ENCODE assay signal across 10 cellular contexts in genomic region chr6:144062757-144063156, GRCh38. TPM values are rescaled to one million over a fixed set of nuclear protein-coding genes. Genes with fewer than 3 reads are reported as not detected.
DNase-seq lines count a peak whose midpoint lies in the region; ATAC-seq and TF ChIP-seq lines count a peak whose summit lies in the region.
"Had no signal": no experiment of that assay in that cellular context is flagged by ENCODE, and none has a peak within 500 bp of the region (broad histone marks: within the 10 kb centered on the region; RNA-seq: fewer than 3 reads in every experiment).

No MANE protein-coding gene starts in this region.

- H4K20me1 ChIP-seq in SU-DHL-6 (ENCODE audit: low read depth, low read length): no peaks in the 10 kb centered on the region

- H3K4me1 ChIP-seq in subcutaneous abdominal adipose tissue (ENCODE audit: control insufficient read depth in 5 of 5, insufficient read depth in 5 of 5, low read length in 5 of 5): peaks cover 6 to 28% (median 20%) of the 10 kb centered on the region in 5 donors
- H3K4me1 ChIP-seq: BE2C had no signal

- no peaks in the 10 kb centered on the region for H3K27me3 ChIP-seq in SU-DHL-6 (ENCODE audit: low read length)
- peaks cover 0 to 8% (median 2%) of the 10 kb centered on the region in 5 donors for H3K27me3 ChIP-seq in subcutaneous abdominal adipose tissue (ENCODE audit: control insufficient read depth in 5 of 5, insufficient read depth in 4 of 5, low read length in 5 of 5)
- H3K27me3 ChIP-seq: ascending aorta had no signal

- H3K36me3 ChIP-seq in SU-DHL-6 (ENCODE audit: low read length) (no peaks in the 10 kb centered on the region), subcutaneous abdominal adipose tissue (ENCODE audit: control insufficient read depth in 5 of 5, insufficient read depth in 5 of 5, low read length in 5 of 5) (no peaks in the 10 kb centered on the region)
- H3K36me3 ChIP-seq: ascending aorta, BE2C had no signal

- peak overlapping the region; percentile 91 to 97 for H3K4me3 Mint-ChIP-seq in activated T-cell treated with anti-CD3 and anti-CD28 coated beads, Interleukin-2, amount 50 U/mL, for 72 hours

- H3K4me1 Mint-ChIP-seq in activated T-cell treated with anti-CD3 and anti-CD28 coated beads, Interleukin-2, amount 50 U/mL, for 72 hours (ENCODE audit: low read depth): peaks cover 48% of the 10 kb centered on the region

- no peaks in the 10 kb centered on the region for H3F3A ChIP-seq in SU-DHL-6 (ENCODE audit: insufficient read depth)

- peaks cover 1 to 3% of the 10 kb centered on the region in 2 donors for H3K36me3 Mint-ChIP-seq in activated T-cell treated with anti-CD3 and anti-CD28 coated beads, Interleukin-2, amount 50 U/mL, for 72 hours (ENCODE audit: insufficient read depth in 2 of 2)

- no peaks in the 10 kb centered on the region for H3K79me2 ChIP-seq in SU-DHL-6 (ENCODE audit: insufficient read depth, low read length)

- peak overlapping the region; percentile 64 for H3K4me2 ChIP-seq in SU-DHL-6 (ENCODE audit: low read depth, low read length, poor library complexity, severe bottlenecking)

- H3K27ac Mint-ChIP-seq in activated T-cell treated with anti-CD3 and anti-CD28 coated beads, Interleukin-2, amount 50 U/mL, for 72 hours: peak overlapping the region; percentile 59

- H3K9ac ChIP-seq in SU-DHL-6 (ENCODE audit: low read length) (peak overlapping the region; percentile 87; the same call in 1 of the 2 replicates), subcutaneous abdominal adipose tissue (ENCODE audit: low read length in 5 of 5) (no peak overlapping the region)

- peak overlapping the region; percentile 73 for H2AFZ ChIP-seq in SU-DHL-6 (ENCODE audit: low read depth, low read length, severe bottlenecking)

- ATAC-seq in activated T-cell treated with anti-CD3 and anti-CD28 coated beads, Interleukin-2, amount 50 U/mL, for 72 hours (replicated peaks in 1 of 2): no peak

- H3K4me3 ChIP-seq in SU-DHL-6 (ENCODE audit: insufficient read depth, low read length, poor library complexity, severe bottlenecking): peak overlapping the region; percentile 59
- peak overlapping the region in 3 of 5 donors; percentile 74 to 80 (median 78) for H3K4me3 ChIP-seq in subcutaneous abdominal adipose tissue (ENCODE audit: low read depth in 1 of 5, low read length in 5 of 5)

- no peak for DNase-seq in activated T-cell treated with anti-CD3 and anti-CD28 coated beads, Interleukin-2, amount 50 U/mL, for 72 hours
- DNase-seq in activated T-cell treated with anti-CD3 and anti-CD28 coated beads, Interleukin-2, amount 50 U/mL, for 1 hour: no peak
- DNase-seq in germinal center (ENCODE audit: low spot score) (peak; percentile 27), AG08395 (ENCODE audit: low spot score) (no peak), kidney tubule cell (ENCODE audit: low spot score) (no peak)
- no peak for DNase-seq in stimulated activated CD4-positive, alpha-beta T cell treated with anti-CD3 and anti-CD28 coated beads, Interleukin-4, amount 100 ng/mL, for 1 hour
- DNase-seq: BE2C had no signal

- no peaks in the 10 kb centered on the region for H3K9me3 ChIP-seq in SU-DHL-6 (ENCODE audit: insufficient read depth, low read length)
- no peaks in the 10 kb centered on the region for H3K9me3 ChIP-seq in subcutaneous abdominal adipose tissue (ENCODE audit: control insufficient read depth in 5 of 5, low read length in 5 of 5)
- H3K9me3 ChIP-seq: ascending aorta, BE2C had no signal

- no peak overlapping the region for H3K27ac ChIP-seq in SU-DHL-6 (ENCODE audit: low read depth, low read length)
- H3K27ac ChIP-seq in subcutaneous abdominal adipose tissue (ENCODE audit: low read depth, low read length): no peak overlapping the region

- TF ChIP-seq CTCF in SU-DHL-6 (IDR thresholded peaks at IDR 0.05; ENCODE audit: insufficient read depth, low read length, poor library complexity, severe bottlenecking): no peak

- no peaks in the 10 kb centered on the region for H3K9me2 ChIP-seq in SU-DHL-6 (replicated peaks; ENCODE audit: insufficient read depth, low read length)

- peaks cover 9% of the 10 kb centered on the region for H3K27me3 Mint-ChIP-seq in activated T-cell treated with anti-CD3 and anti-CD28 coated beads, Interleukin-2, amount 50 U/mL, for 72 hours (ENCODE audit: low read depth)

- peaks cover 0 to under 1% of the 10 kb centered on the region in 2 donors for H3K9me3 Mint-ChIP-seq in activated T-cell treated with anti-CD3 and anti-CD28 coated beads, Interleukin-2, amount 50 U/mL, for 72 hours

RNA-seq across cellular contexts. Expression of gene SF3B5, which starts 32.6 kb away (rescaled TPM):
- 100 to 1,000 TPM; 126 to 141 TPM for total RNA-seq in activated T-cell treated with anti-CD3 and anti-CD28 coated beads, Interleukin-2, amount 50 U/mL, for 72 hours

RNA-seq across cellular contexts. Expression of gene PLAGL1, which starts 54.7 kb away (rescaled TPM):
- 10 to 100 TPM; 36.6 to 51.8 TPM for total RNA-seq in activated T-cell treated with anti-CD3 and anti-CD28 coated beads, Interleukin-2, amount 50 U/mL, for 72 hours
